In the genomic region with DNA sequence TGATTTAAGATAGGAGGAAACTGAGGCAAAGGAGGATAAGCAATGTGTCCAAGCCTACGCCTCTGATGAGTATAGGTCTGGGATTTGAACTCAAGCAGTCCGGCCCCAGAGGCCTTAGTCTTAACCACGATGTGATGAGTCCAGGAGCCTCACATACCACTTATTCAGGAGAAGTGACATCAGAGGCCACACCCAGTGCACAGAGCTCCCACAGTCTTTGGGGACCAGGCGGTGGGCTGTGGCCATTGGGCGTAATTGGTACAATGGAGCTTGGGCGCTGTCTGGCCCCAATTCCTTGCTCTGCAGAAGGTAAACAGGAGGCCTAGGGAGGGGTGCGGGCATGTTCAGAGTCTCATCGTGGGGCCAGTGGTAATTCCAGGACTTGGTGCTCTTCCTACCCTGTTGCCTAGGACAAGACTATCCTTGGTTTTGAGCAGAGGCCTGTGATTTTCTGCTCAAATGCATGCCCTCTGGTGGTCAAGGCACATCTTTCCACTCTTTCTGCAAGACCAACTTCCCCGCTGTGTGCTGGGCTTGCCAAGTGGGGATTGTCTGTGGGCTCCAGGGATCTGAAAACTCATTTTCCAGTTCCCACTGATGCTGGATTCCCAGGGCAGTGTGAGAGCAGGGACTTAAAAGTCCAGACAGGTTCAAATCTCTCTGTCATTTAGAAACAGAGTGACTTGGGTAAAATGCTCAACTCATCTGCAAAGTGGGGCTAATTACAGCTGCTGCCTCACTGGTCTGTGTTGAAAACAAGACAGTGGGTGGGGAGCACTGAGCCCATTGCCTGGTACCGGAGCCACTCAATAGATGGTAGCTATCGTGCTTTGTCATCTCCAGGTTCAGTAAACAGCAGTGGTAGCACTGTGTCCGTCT, we compare ENCODE assay signal across 8 cellular contexts. TPM values are rescaled to one million over a fixed set of nuclear protein-coding genes. Genes with fewer than 3 reads are reported as not detected.
DNase-seq lines count a peak whose midpoint lies in the region; ATAC-seq and TF ChIP-seq lines count a peak whose summit lies in the region.

No MANE protein-coding gene starts in this region.

- H3K9me3 Mint-ChIP-seq in activated B cell treated with CpG ODN at 0.5 μM for 24 hours, result no peaks in the 10 kb centered on the region

- no peaks in the 10 kb centered on the region for H3K27me3 Mint-ChIP-seq in activated B cell treated with CpG ODN at 0.5 μM for 24 hours

- peaks cover 7% of the 10 kb centered on the region for H3K36me3 Mint-ChIP-seq in activated B cell treated with CpG ODN at 0.5 μM for 24 hours (ENCODE audit: low read depth)

- POLR2A ChIA-PET in activated B cell treated with CpG ODN at 0.5 μM for 24 hours (lab: Charles Lee), result no interaction called here

- H3K27ac Mint-ChIP-seq in activated B cell treated with CpG ODN at 0.5 μM for 24 hours, result no peak overlapping the region

- ATAC-seq in activated B cell treated with CpG ODN at 0.5 μM for 24 hours (ENCODE audit: low read depth) (peak; percentile 65), omental fat pad (ENCODE audit: low FRiP score) (peak; percentile 27), GM21528 (IDR thresholded peaks at IDR 0.05; ENCODE audit: low FRiP score, unreplicated experiment) (no peak)

- CTCF ChIA-PET in activated B cell treated with CpG ODN at 0.5 μM for 24 hours (lab: Charles Lee), result interaction anchor here (1.0 to 4.6 kb wide), 8 partner anchors 21 to 82 kb away, joined by 3 to 51 read pairs (median 5); a partner anchor contains a TSS

- no peak overlapping the region for H3K27ac ChIP-seq in effector memory CD4-positive, alpha-beta T cell (ENCODE audit: insufficient read depth, low read length, poor library complexity, severe bottlenecking)

- H3K36me3 ChIP-seq in MG63, result peaks cover 100% of the 10 kb centered on the region
- no peaks in the 10 kb centered on the region for H3K36me3 ChIP-seq in effector memory CD4-positive, alpha-beta T cell (ENCODE audit: control insufficient read depth, insufficient read depth, low read length)

- no peak overlapping the region for H3K4me3 Mint-ChIP-seq in activated B cell treated with CpG ODN at 0.5 μM for 24 hours

- no peak overlapping the region for H3K4me3 ChIP-seq in MG63
- no peak overlapping the region for H3K4me3 ChIP-seq in effector memory CD4-positive, alpha-beta T cell (ENCODE audit: insufficient read depth, low read depth, low read length, poor library complexity, severe bottlenecking)

- DNase-seq in activated CD4-positive, alpha-beta T cell treated with anti-CD3 and anti-CD28 coated beads for 48 hours, result peak; percentile 13
- no peak for DNase-seq in activated CD4-positive, alpha-beta T cell treated with anti-CD3 and anti-CD28 coated beads, Interleukin-2, amount 50 U/mL, for 4 hours
- peak; percentile 66 for DNase-seq in MG63
- DNase-seq in activated B cell treated with CpG ODN at 0.5 μM for 24 hours, result no peak
- DNase-seq in germinal center (ENCODE audit: low spot score), result peak; percentile 43
- no peak for DNase-seq in omental fat pad (ENCODE audit: low spot score)
- DNase-seq in effector memory CD4-positive, alpha-beta T cell, result no peak

- no peaks in the 10 kb centered on the region for H3K9me3 ChIP-seq in MG63
- no peaks in the 10 kb centered on the region for H3K9me3 ChIP-seq in effector memory CD4-positive, alpha-beta T cell (ENCODE audit: control insufficient read depth, low read length)

- H3K4me1 ChIP-seq in effector memory CD4-positive, alpha-beta T cell (ENCODE audit: control insufficient read depth, insufficient read depth, low read length, poor library complexity, severe bottlenecking), result no peaks in the 10 kb centered on the region

- H3K27me3 ChIP-seq in MG63, result no peaks in the 10 kb centered on the region
- no peaks in the 10 kb centered on the region for H3K27me3 ChIP-seq in effector memory CD4-positive, alpha-beta T cell (replicated peaks; ENCODE audit: control insufficient read depth, insufficient read depth, low read length, poor library complexity, severe bottlenecking)

- intact Hi-C loops in activated B cell treated with CpG ODN at 0.5 μM for 24 hours (cut with micrococcal nuclease), result loop anchor here (1.0 kb wide), 2 partner anchors 36 to 64 kb away; no protein-coding TSS in a partner anchor

- TF ChIP-seq CTCF in activated B cell treated with CpG ODN at 0.5 μM for 24 hours (IDR thresholded peaks at IDR 0.05) (no peak), omental fat pad (IDR thresholded peaks at IDR 0.05) (peak in 1 of 3 donors; percentile 52)

- H3K4me1 Mint-ChIP-seq in activated B cell treated with CpG ODN at 0.5 μM for 24 hours, result no peaks in the 10 kb centered on the region

RNA-seq across cellular contexts. Expression of a gene that starts 15.8 kb away (rescaled TPM):
- 101 and 142 TPM in 2 replicates for total RNA-seq in MG63 (2014; rRNA removed; shearing (Covaris generic); ENCODE audit: low replicate concordance)
- total RNA-seq in activated B cell treated with CpG ODN at 0.5 μM for 24 hours (5.7 and 8.1 TPM in 2 replicates), omental fat pad (10 to 100 TPM; 45.4 to 86.5 (median 81.2) TPM)

Comparison
In these comparisons a context has a peak if more than half of its experiments do, and no peak if none do; other contexts are left out.
1. DNase-seq: peak in activated CD4-positive, alpha-beta T cell treated with anti-CD3 and anti-CD28 coated beads for 48 hours (single experiment), MG63 (single experiment) and germinal center (single experiment); none in activated CD4-positive, alpha-beta T cell treated with anti-CD3 and anti-CD28 coated beads, Interleukin-2, amount 50 U/mL, for 4 hours (0 of 2), activated B cell treated with CpG ODN at 0.5 μM for 24 hours (single experiment), omental fat pad (single experiment) and effector memory CD4-positive, alpha-beta T cell (0 of 3).